11 cellular contexts compared by ENCODE assay signal in the genomic region with DNA sequence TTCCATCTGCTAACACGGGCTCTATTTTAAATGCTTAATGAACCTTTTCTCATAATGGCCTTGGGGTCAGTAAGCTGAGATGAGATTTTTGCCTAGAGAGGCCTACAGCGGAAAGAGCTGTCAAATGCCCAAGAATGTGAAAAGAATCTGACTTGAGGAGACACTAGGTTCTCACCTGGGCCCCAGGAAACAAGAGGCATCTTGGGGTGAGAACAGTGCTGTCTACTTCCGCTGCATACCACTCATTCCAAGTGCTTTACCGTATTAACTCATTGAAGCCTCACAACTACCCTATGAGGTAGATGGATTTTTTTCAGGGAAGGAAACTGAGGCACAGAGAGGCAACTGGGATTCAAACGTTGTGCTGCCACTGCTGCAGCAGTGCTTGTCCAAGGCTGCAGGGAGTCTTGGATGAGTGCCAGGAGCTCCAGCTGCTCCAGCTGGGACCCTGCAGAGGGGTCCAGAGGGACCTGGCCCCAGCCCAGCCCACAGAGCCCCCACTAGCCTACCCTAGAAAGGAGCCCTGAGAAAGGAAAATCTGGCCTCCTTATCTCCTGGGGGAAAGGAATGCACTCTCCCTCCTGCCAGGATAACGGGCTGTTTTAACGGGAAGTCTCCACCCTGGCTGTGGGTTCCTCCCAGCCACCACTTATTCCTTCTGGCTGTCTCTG.
DNase-seq lines count a peak whose midpoint lies in the region; ATAC-seq and TF ChIP-seq lines count a peak whose summit lies in the region.
"Had no signal": no experiment of that assay in that cellular context is flagged by ENCODE, and none has a peak within 500 bp of the region (broad histone marks: within the 10 kb centered on the region; RNA-seq: fewer than 3 reads in every experiment).

No MANE protein-coding gene starts in this region.

- POLR2A ChIA-PET in Panc1 (lab: Charles Lee) = no interaction called here

- H3K4me1 ChIP-seq in Panc1 (ENCODE audit: control insufficient read depth, insufficient read depth, low read length) = peaks cover 9% of the 10 kb centered on the region
- H3K4me1 ChIP-seq: A549 had no signal

- H3K27me3 ChIP-seq in Panc1 (ENCODE audit: control insufficient read depth, insufficient read depth, low read length) = no peaks in the 10 kb centered on the region

- H3K4me3 ChIP-seq in Panc1 (ENCODE audit: low read depth in 2 of 2, low read length in 2 of 2) (no peak overlapping the region), fibroblast of the aortic adventitia (ENCODE audit: low read depth, low read length) (no peak overlapping the region)
- H3K4me3 ChIP-seq: A549 had no signal

- H3K9me3 ChIP-seq in Panc1 (ENCODE audit: control insufficient read depth, insufficient read depth, low read depth, low read length) = no peaks in the 10 kb centered on the region
- H3K9me3 ChIP-seq: A549 had no signal

- no peak overlapping the region for H3K4me3 Mint-ChIP-seq in stimulated activated memory B cell treated with anti-CD40 and anti-IgM and Interleukin-4, amounts not matched to agents 10 μg/mL and 1 μg/mL and 100 μg/mL, for 72 hours

- in situ Hi-C loops in Panc1 (cut with HindIII; ENCODE audit: low pct_unique_long_range_greater_than_20kb, low sequenced_read_pairs) = no loop called here

- no peaks in the 10 kb centered on the region for H3K36me3 Mint-ChIP-seq in stimulated activated memory B cell treated with anti-CD40 and anti-IgM and Interleukin-4, amounts not matched to agents 10 μg/mL and 1 μg/mL and 100 μg/mL, for 72 hours

- H3K27me3 Mint-ChIP-seq in stimulated activated memory B cell treated with anti-CD40 and anti-IgM and Interleukin-4, amounts not matched to agents 10 μg/mL and 1 μg/mL and 100 μg/mL, for 72 hours = no peaks in the 10 kb centered on the region

- no peaks in the 10 kb centered on the region for H3K9me3 Mint-ChIP-seq in stimulated activated memory B cell treated with anti-CD40 and anti-IgM and Interleukin-4, amounts not matched to agents 10 μg/mL and 1 μg/mL and 100 μg/mL, for 72 hours

- intact Hi-C loops in Panc1 (cut with micrococcal nuclease; ENCODE audit: unreplicated experiment) = no loop called here

- TF ChIP-seq CTCF in Panc1 (IDR thresholded peaks at IDR 0.05) (no peak), fibroblast of the aortic adventitia (IDR thresholded peaks at IDR 0.05; ENCODE audit: insufficient read depth, low read length) (no peak)

- peak overlapping the region; percentile 60 for H3K27ac ChIP-seq in Panc1 (ENCODE audit: low read length)
- H3K27ac ChIP-seq: A549 had no signal

- H3K27ac Mint-ChIP-seq in stimulated activated memory B cell treated with anti-CD40 and anti-IgM and Interleukin-4, amounts not matched to agents 10 μg/mL and 1 μg/mL and 100 μg/mL, for 72 hours = peak overlapping the region; percentile 94

- DNase-seq in NCI-H1436 (lab: John Stamatoyannopoulos, UW) = peak; percentile 19
- no peak for DNase-seq in NCI-H1436 treated with DMSO at 0.1 percent for 48 hours (lab: John Stamatoyannopoulos, UW)
- no peak for DNase-seq in Panc1 (ENCODE audit: low read depth, low spot score)
- DNase-seq in fibroblast of the aortic adventitia (ENCODE audit: low read depth) = peak; percentile 87
- no peak for DNase-seq in mucosa of gallbladder (ENCODE audit: low spot score)
- no peak for DNase-seq in H4 (ENCODE audit: low spot score)
- DNase-seq: HCEC 1CT; NK-92 treated with Interleukin-12 subunit alpha and Interleukin-12 subunit beta, amount 100 ng/mL, for 24 hours had no signal

- CTCF ChIA-PET in Panc1 (lab: Charles Lee) = no interaction called here

- ATAC-seq in Panc1 = no peak
- ATAC-seq in stimulated activated memory B cell treated with anti-CD40 and anti-IgM and Interleukin-4, amounts not matched to agents 10 μg/mL and 1 μg/mL and 100 μg/mL, for 72 hours = no peak
- ATAC-seq in HG03460 (IDR thresholded peaks at IDR 0.05; ENCODE audit: unreplicated experiment) = no peak
- ATAC-seq: A549 had no signal

- H3K4me1 Mint-ChIP-seq in stimulated activated memory B cell treated with anti-CD40 and anti-IgM and Interleukin-4, amounts not matched to agents 10 μg/mL and 1 μg/mL and 100 μg/mL, for 72 hours = peaks cover 86% of the 10 kb centered on the region

- BruUV-seq in Panc1 (replicated peaks; lab: Mats Ljungman, UMichigan) = no TSS peak

- H3K36me3 ChIP-seq in Panc1 (ENCODE audit: control insufficient read depth, insufficient read depth, low read length) = no peaks in the 10 kb centered on the region

Comparison
In these comparisons a context has a peak if more than half of its experiments do, and no peak if none do; other contexts are left out.
1. DNase-seq: peak in NCI-H1436 (single experiment) and fibroblast of the aortic adventitia (single experiment); none in NCI-H1436 treated with DMSO at 0.1 percent for 48 hours (single experiment), Panc1 (single experiment), mucosa of gallbladder (single experiment) and H4 (single experiment).